9 cellular contexts compared by ENCODE assay signal in the genomic region with DNA sequence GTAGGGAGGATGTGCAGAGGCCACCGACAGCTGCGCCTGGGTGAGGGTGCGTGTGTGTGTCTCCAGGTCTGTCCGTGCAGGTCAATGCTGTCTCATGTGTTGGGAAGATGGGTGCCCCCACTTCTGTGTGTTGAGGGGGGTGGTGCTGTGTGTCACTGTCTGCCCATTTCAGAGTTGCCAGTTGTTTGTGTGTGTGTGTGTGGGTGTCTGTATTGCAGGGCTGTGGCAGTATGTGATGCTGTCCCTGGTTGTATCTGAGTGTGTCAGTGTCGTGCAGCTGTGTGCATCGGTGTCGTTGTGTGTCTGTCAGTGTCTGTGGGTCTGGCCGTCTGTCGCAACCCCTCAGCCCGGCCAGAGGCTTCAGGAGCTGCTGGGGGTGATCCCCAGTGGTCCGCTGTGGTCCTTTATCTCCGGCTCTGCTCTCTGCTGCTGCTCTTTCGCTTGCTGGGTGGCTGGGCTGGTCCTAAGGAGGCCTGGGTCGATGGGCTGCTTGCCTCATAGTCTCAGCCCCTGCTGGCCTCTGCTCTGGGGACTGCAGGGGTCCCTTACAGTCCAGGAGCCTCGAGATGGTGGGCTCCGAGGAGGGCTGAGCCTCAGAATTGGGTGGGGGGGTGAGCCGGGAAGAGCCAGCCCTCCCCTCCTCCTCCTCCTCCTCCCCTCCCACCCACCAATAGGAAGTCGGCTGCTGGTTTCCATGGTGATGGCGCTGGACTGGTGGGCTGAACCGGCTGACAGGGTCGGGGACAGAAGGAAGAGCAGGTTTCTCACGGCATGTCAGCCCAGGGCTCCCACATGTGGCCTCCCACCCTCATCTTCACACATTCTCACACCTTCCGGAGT. TPM values are rescaled to one million over a fixed set of nuclear protein-coding genes. Genes with fewer than 3 reads are reported as not detected.
DNase-seq lines count a peak whose midpoint lies in the region; ATAC-seq, FAIRE-seq and TF ChIP-seq lines count a peak whose summit lies in the region.
"Had no signal": no experiment of that assay in that cellular context is flagged by ENCODE, and none has a peak within 500 bp of the region (broad histone marks: within the 10 kb centered on the region; RNA-seq: fewer than 3 reads in every experiment).

Gene TSPOAP1, minus strand, starts transcription at position 601 of the 840 bp plus-strand sequence. CDS start 875 bp downstream, outside the sequence.

- H2BK12ac ChIP-seq in H1 (ENCODE audit: low read depth, low read length): peak within 1 kb of the TSS; percentile 90; the same call in 1 of the 2 replicates

- peaks cover 0 to 42% (median 29%) of the 10 kb centered on the region in 4 experiments; a peak in 6 of 7 replicates for H3K4me1 ChIP-seq in H1 (replicated peaks in 1 of 4; ENCODE audit: control insufficient read depth in 3 of 4, insufficient read depth in 4 of 4, low read length in 3 of 4)

- TF ChIP-seq RAD21 in H1 (IDR thresholded peaks at IDR 0.05 in 1 of 2, conservative IDR thresholded peaks at IDR 0.05 in 1 of 2; ENCODE audit: low read depth in 2 of 2, low read length in 2 of 2): no peak

- CTCF ChIA-PET in activated CD4-positive, alpha-beta T cell treated with anti-CD3 and anti-CD28 coated beads, Interleukin-2, amount 10 ng/mL, durations not matched to agents 7 days and 5 days (lab: Charles Lee): interaction anchor here (0.6 to 3.9 kb wide), 6 partner anchors 9 to 89 kb away, joined by 3 to 40 read pairs (median 12); partner anchors contain the start of genes RNF43 and SUPT4H1
- CTCF ChIA-PET in H1 (lab: Charles Lee; ENCODE audit: partially characterized antibody): interaction anchor here (0.8 to 21.9 kb wide), 8 partner anchors 9 to 89 kb away, joined by 3 to 384 read pairs (median 10); partner anchors contain the start of gene RNF43

- peaks cover 12% of the 10 kb centered on the region for H3K23me2 ChIP-seq in H1 (ENCODE audit: low read depth, low read length)

- TF ChIP-seq POLR2A in H1 (IDR thresholded peaks at IDR 0.05; ENCODE audit: control extremely low read depth in 1 of 2, low read depth in 2 of 2, low read length in 2 of 2): no peak

- ATAC-seq in GM18498 (IDR thresholded peaks at IDR 0.05; ENCODE audit: unreplicated experiment): peak; percentile 5
- peak; percentile 24 for ATAC-seq in HG03460 (IDR thresholded peaks at IDR 0.05; ENCODE audit: unreplicated experiment)
- no peak for ATAC-seq in HG03025 (IDR thresholded peaks at IDR 0.05; ENCODE audit: low FRiP score, unreplicated experiment)

- no peaks in the 10 kb centered on the region for H3K9me3 ChIP-seq in H1 (ENCODE audit: insufficient read depth in 2 of 2, low read depth in 1 of 2, low read length in 1 of 2)

- H2AK5ac ChIP-seq in H1 (ENCODE audit: low read depth, low read length): peak within 1 kb of the TSS; percentile 93; the same call in 1 of the 2 replicates

- H4K20me1 ChIP-seq in H1 (replicated peaks in 1 of 2; ENCODE audit: control insufficient read depth in 1 of 2, insufficient read depth in 2 of 2, low read length in 2 of 2): peaks cover 0 to 2% of the 10 kb centered on the region in 2 experiments

- H3K4me1 Mint-ChIP-seq in activated CD4-positive, alpha-beta T cell treated with anti-CD3 and anti-CD28 coated beads, Interleukin-2, amount 10 ng/mL, durations not matched to agents 7 days and 5 days: peaks cover 36% of the 10 kb centered on the region
- H3K4me1 Mint-ChIP-seq in progenitor cell of endocrine pancreas (ENCODE audit: low read depth): peaks cover 10% of the 10 kb centered on the region

- peak within 1 kb of the TSS in 3 of 4 experiments; percentile 7 to 40 (median 21); a peak in 4 of 8 replicates for H3K4me3 ChIP-seq in H1 (ENCODE audit: extremely low read depth in 1 of 4, insufficient read depth in 2 of 4, low read depth in 3 of 4, low read length in 4 of 4)

- H3K27ac ChIP-seq in H1 (ENCODE audit: low read depth, low read length): no peak within 1 kb of the TSS

- H3K9me3 Mint-ChIP-seq in activated CD4-positive, alpha-beta T cell treated with anti-CD3 and anti-CD28 coated beads, Interleukin-2, amount 10 ng/mL, durations not matched to agents 7 days and 5 days: no peaks in the 10 kb centered on the region
- H3K9me3 Mint-ChIP-seq in progenitor cell of endocrine pancreas (ENCODE audit: low read depth): no peaks in the 10 kb centered on the region

- peaks cover 4% of the 10 kb centered on the region for H3K27me3 Mint-ChIP-seq in activated CD4-positive, alpha-beta T cell treated with anti-CD3 and anti-CD28 coated beads, Interleukin-2, amount 10 ng/mL, durations not matched to agents 7 days and 5 days
- H3K27me3 Mint-ChIP-seq in progenitor cell of endocrine pancreas: peaks cover 20% of the 10 kb centered on the region

- H4K5ac ChIP-seq in H1 (ENCODE audit: insufficient read length, low read depth, low read length): peak within 1 kb of the TSS; percentile 41

- H3K14ac ChIP-seq in H1 (ENCODE audit: insufficient read length): no peak within 1 kb of the TSS

- H4K8ac ChIP-seq in H1 (ENCODE audit: extremely low read depth, insufficient read depth, low read length): peak within 1 kb of the TSS; percentile 43

- H3K79me1 ChIP-seq in H1 (ENCODE audit: low read depth, low read length): no peaks in the 10 kb centered on the region

- no peak within 1 kb of the TSS for H3K56ac ChIP-seq in H1 (replicated peaks; ENCODE audit: insufficient read length, low read depth, low read length)

- TF ChIP-seq EP300 in H1 (IDR thresholded peaks at IDR 0.05; ENCODE audit: borderline replicate concordance in 1 of 2, low read depth in 2 of 2, low read length in 2 of 2): no peak

- no peak within 1 kb of the TSS for H2AFZ ChIP-seq in H1 (ENCODE audit: low read length)

- H3K79me2 ChIP-seq in H1 (ENCODE audit: control insufficient read depth in 1 of 2, insufficient read depth in 2 of 2, low read length in 2 of 2): no peaks in the 10 kb centered on the region

- no peak for FAIRE-seq in H1 (lab: Jason Lieb, UNC)
- FAIRE-seq: islet of Langerhans had no signal

- WGBS in H1 (ENCODE audit: extremely low coverage in 1 of 2, insufficient coverage in 1 of 2, insufficient read length in 1 of 2, insufficient replicate concordance in 2 of 2, low coverage in 1 of 2, low lambda C conversion rate in 2 of 2, missing lambda C conversion rate in 1 of 2), 2 experiments: 66% methylated on average over 21 of the region's 23 CpGs; no CpG with 5 or more reads in 1 of the 2 experiments

- DNase-seq in activated CD4-positive, alpha-beta T cell treated with anti-CD3 and anti-CD28 coated beads, Interleukin-2, amount 10 ng/mL, durations not matched to agents 7 days and 5 days: peak; percentile 87
- peak in 1 of 2 experiments; percentile 84 for DNase-seq in H1 (ENCODE audit: low read depth in 1 of 2, low spot score in 2 of 2)
- DNase-seq in progenitor cell of endocrine pancreas (ENCODE audit: low spot score, unreplicated experiment): no peak
- DNase-seq in NCI-H2171 treated with DMSO at 0.1 percent for 48 hours (lab: John Stamatoyannopoulos, UW): no peak
- no peak for DNase-seq in NCI-H345 (lab: John Stamatoyannopoulos, UW)

- 0 out of 2 replicates have a peak within 1 kb of the TSS, but pooled peaks have one; percentile 82 for H2BK20ac ChIP-seq in H1 (ENCODE audit: low read length)

- peak within 1 kb of the TSS; percentile 78; the same call in 1 of the 2 replicates for H2BK5ac ChIP-seq in H1 (ENCODE audit: low read depth, low read length)

- H3K9ac ChIP-seq in H1 (replicated peaks in 1 of 4; ENCODE audit: extremely low read depth in 1 of 4, low read depth in 3 of 4, low read length in 3 of 4): no peak within 1 kb of the TSS; a peak in 3 of 7 replicates

- no peak within 1 kb of the TSS for H2BK120ac ChIP-seq in H1 (replicated peaks; ENCODE audit: low read depth, low read length)

- H4K91ac ChIP-seq in H1 (replicated peaks; ENCODE audit: insufficient read length, low read length): peak within 1 kb of the TSS; percentile 67

- POLR2A ChIA-PET in activated CD4-positive, alpha-beta T cell treated with anti-CD3 and anti-CD28 coated beads, Interleukin-2, amount 10 ng/mL, durations not matched to agents 7 days and 5 days (lab: Charles Lee): interaction anchor here (0.5 to 4.0 kb wide), 11 partner anchors 12 to 677 kb away, joined by 3 to 171 read pairs (median 9); partner anchors contain the start of genes RNF43 and SUPT4H1
- POLR2A ChIA-PET in H1 (lab: Charles Lee; ENCODE audit: partially characterized antibody): interaction anchor here (1.2 to 7.9 kb wide), 6 partner anchors 9 to 26 kb away, joined by 3 to 66 read pairs (median 5); no protein-coding TSS in a partner anchor

- no peak within 1 kb of the TSS for H3K4ac ChIP-seq in H1 (replicated peaks; ENCODE audit: insufficient read length, low read depth, low read length)

- TF ChIP-seq CTCF in H1 (IDR thresholded peaks at IDR 0.05; ENCODE audit: control extremely low read depth in 1 of 3, insufficient read depth in 1 of 3, low read depth in 1 of 3, low read length in 3 of 3) (no peak), progenitor cell of endocrine pancreas (IDR thresholded peaks at IDR 0.05; ENCODE audit: unreplicated experiment) (no peak)

- H3K36me3 Mint-ChIP-seq in activated CD4-positive, alpha-beta T cell treated with anti-CD3 and anti-CD28 coated beads, Interleukin-2, amount 10 ng/mL, durations not matched to agents 7 days and 5 days (ENCODE audit: low read depth): peaks cover 39% of the 10 kb centered on the region
- H3K36me3 Mint-ChIP-seq in progenitor cell of endocrine pancreas (ENCODE audit: insufficient read depth): no peaks in the 10 kb centered on the region

- H3K4me3 Mint-ChIP-seq in activated CD4-positive, alpha-beta T cell treated with anti-CD3 and anti-CD28 coated beads, Interleukin-2, amount 10 ng/mL, durations not matched to agents 7 days and 5 days: peak within 1 kb of the TSS; percentile 93
- peak within 1 kb of the TSS; percentile 24 for H3K4me3 Mint-ChIP-seq in progenitor cell of endocrine pancreas (ENCODE audit: low read depth)

- peak within 1 kb of the TSS; percentile 99 for H3K27ac Mint-ChIP-seq in activated CD4-positive, alpha-beta T cell treated with anti-CD3 and anti-CD28 coated beads, Interleukin-2, amount 10 ng/mL, durations not matched to agents 7 days and 5 days
- H3K27ac Mint-ChIP-seq in progenitor cell of endocrine pancreas: no peak within 1 kb of the TSS

- H3K36me3 ChIP-seq in H1 (ENCODE audit: control insufficient read depth in 2 of 4, insufficient read depth in 4 of 4, low read length in 3 of 4): no peaks in the 10 kb centered on the region

- H3K18ac ChIP-seq in H1 (ENCODE audit: extremely low read depth, low read length): peak within 1 kb of the TSS; percentile 81; the same call in 1 of the 2 replicates

- H2BK15ac ChIP-seq in H1 (ENCODE audit: low read length): peak within 1 kb of the TSS; percentile 96

- H3K27me3 ChIP-seq in H1 (replicated peaks in 1 of 4; ENCODE audit: control insufficient read depth in 3 of 4, extremely low read depth in 1 of 4, insufficient read depth in 3 of 4, low read length in 3 of 4): peaks cover 0 to 16% (median 10%) of the 10 kb centered on the region in 4 experiments; a peak in 5 of 7 replicates

- H3K4me2 ChIP-seq in H1 (ENCODE audit: insufficient read depth in 1 of 2, low read depth in 2 of 2, low read length in 2 of 2): peak within 1 kb of the TSS; percentile 62 to 72

- no peak within 1 kb of the TSS for H3K23ac ChIP-seq in H1 (ENCODE audit: insufficient read length)

RNA-seq across cellular contexts. Expression of gene TSPOAP1, which starts in this region (rescaled TPM):
- 10 to 100 TPM; 44.1 to 57.5 TPM for total RNA-seq in activated CD4-positive, alpha-beta T cell treated with anti-CD3 and anti-CD28 coated beads, Interleukin-2, amount 10 ng/mL, durations not matched to agents 7 days and 5 days
- total RNA-seq in H1 (2021; fragmentation: NEBNext Ultra II Directional; extraction: Animal tissue kit (Norgen Biotek cat#: 25700)): 9.2 and 9.8 TPM in 2 replicates
- polyA plus RNA-seq in H1 (2011; rRNA removed): 7.6 and 9.8 TPM in 2 replicates
- polyA plus RNA-seq in H1 (2011; cell fraction: cytosol; rRNA removed): 13.8 TPM
- polyA plus RNA-seq in H1 (2011; cell fraction: nucleus; rRNA removed): 69.7 TPM
- 14.7 to 18.9 TPM (median 15.9 TPM) in 4 replicates for polyA plus RNA-seq in H1 (2012, experiment 1 of 2)
- polyA plus RNA-seq in H1 (2012, experiment 2 of 2): 6.2 TPM
- polyA plus RNA-seq in H1 (2013, experiment 1 of 2): 4.8 TPM
- polyA plus RNA-seq in H1 (2013, experiment 2 of 2): 4.1 TPM
- polyA minus RNA-seq in H1 (2011; rRNA and poly(A)+ RNA removed): 2.9 and 6.6 TPM in 2 replicates
- polyA minus RNA-seq in H1 (2011; cell fraction: cytosol; rRNA and poly(A)+ RNA removed): 5.8 TPM
- 8.9 TPM for polyA minus RNA-seq in H1 (2011; cell fraction: nucleus; rRNA and poly(A)+ RNA removed)
- 101 and 105 TPM in 2 replicates for total RNA-seq in progenitor cell of endocrine pancreas
